Comparison of ENCODE assay signal across 1 cellular context in the genomic region with DNA sequence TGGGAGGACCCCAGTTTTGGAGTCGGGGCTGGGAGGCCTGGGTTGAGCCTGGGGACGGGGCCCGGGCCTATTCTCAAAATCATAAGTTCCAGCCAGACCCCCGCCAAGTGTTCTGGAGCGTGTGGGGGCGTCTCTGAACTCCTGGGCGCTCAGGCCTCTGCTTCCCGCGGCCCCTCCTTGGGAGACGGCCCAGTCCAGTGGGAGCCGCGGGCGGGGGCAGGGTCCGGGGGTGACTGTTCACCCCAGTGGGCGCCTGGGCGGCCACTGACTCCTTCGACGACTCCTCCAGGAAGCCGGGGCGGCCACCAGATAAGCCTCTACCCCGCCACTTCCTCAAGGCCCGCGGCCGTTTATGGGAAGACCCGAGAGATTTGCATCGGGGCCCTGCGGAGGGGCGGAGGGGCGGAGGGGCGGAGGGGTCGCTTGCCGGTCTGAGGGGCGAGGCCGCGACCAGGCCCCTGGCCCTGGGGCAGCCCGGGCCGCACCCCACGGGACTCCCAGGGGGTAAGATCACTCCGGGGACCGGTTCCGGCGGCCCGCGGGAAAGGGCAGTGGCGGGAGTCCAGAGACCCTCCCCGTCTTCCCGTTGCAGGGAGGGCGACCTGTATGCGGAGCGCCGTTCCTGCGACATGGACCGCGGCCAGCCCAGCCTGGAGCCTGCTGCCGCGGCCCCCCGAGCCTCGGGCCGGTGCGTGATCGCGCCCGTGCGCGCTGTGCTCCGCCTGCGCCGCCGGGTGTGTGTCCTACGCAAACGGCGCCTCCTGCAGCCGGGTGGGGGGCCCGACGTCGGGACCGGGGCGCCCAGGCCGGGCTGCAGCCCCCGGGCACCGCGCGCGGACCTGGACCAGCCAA.
A peak's percentile ranks its signal among the peaks of the same experiment; 100 is the strongest.
TF ChIP-seq lines count a peak whose summit lies in the region.

No MANE protein-coding gene starts in this region.

TF ChIP-seq in H1, 55 proteins besides CTCF, POLR2A, EP300 and RAD21:
- no peak for TF ChIP-seq KDM1A (IDR thresholded peaks at IDR 0.05; ENCODE audit: borderline replicate concordance, low read length)
- no peak for TF ChIP-seq CTBP2 (IDR thresholded peaks at IDR 0.05; ENCODE audit: borderline replicate concordance, insufficient read depth, insufficient read length, low read length)
- TF ChIP-seq NANOG (IDR thresholded peaks at IDR 0.05; ENCODE audit: insufficient read depth, low read depth, low read length, poor library complexity, severe bottlenecking), result no peak
- no peak for TF ChIP-seq NRF1 (IDR thresholded peaks at IDR 0.05; ENCODE audit: low read depth, low read length)
- peak; percentile 54 for TF ChIP-seq EZH2 (IDR thresholded peaks at IDR 0.05; ENCODE audit: low read depth, low read length, severe bottlenecking)
- peak; percentile 29 for TF ChIP-seq KDM4A (IDR thresholded peaks at IDR 0.05; ENCODE audit: low read depth, low read length, severe bottlenecking)
- no peak for TF ChIP-seq TBP (IDR thresholded peaks at IDR 0.05; ENCODE audit: low read depth, low read length)
- TF ChIP-seq CREB1 (IDR thresholded peaks at IDR 0.05), result no peak
- peak; percentile 54; the same call in 1 of the 2 replicates for TF ChIP-seq GABPA (IDR thresholded peaks at IDR 0.05; ENCODE audit: borderline replicate concordance, insufficient read depth, low read length)
- TF ChIP-seq JUND (IDR thresholded peaks at IDR 0.05; ENCODE audit: low read length), result no peak
- TF ChIP-seq SIX5 (IDR thresholded peaks at IDR 0.05; ENCODE audit: low read depth, low read length), result no peak
- TF ChIP-seq JUN (IDR thresholded peaks at IDR 0.05; ENCODE audit: low read depth, low read length), result no peak
- no peak for TF ChIP-seq E2F6 (IDR thresholded peaks at IDR 0.05)
- TF ChIP-seq SP1 (IDR thresholded peaks at IDR 0.05; ENCODE audit: low read depth, low read length), result no peak
- TF ChIP-seq TAF7 (optimal IDR thresholded peaks at IDR 0.05; ENCODE audit: borderline replicate concordance, low read depth, low read length), result no peak
- no peak for TF ChIP-seq CBX5 (IDR thresholded peaks at IDR 0.05; ENCODE audit: low read depth, low read length)
- no peak for TF ChIP-seq MAX (IDR thresholded peaks at IDR 0.05)
- no peak for TF ChIP-seq RFX5 (IDR thresholded peaks at IDR 0.05; ENCODE audit: borderline replicate concordance, low read depth, low read length)
- TF ChIP-seq USF2 (IDR thresholded peaks at IDR 0.05; ENCODE audit: low read length), result no peak
- no peak for TF ChIP-seq RBBP5 (IDR thresholded peaks at IDR 0.05; ENCODE audit: borderline replicate concordance, low read depth, low read length)
